In the genomic region with DNA sequence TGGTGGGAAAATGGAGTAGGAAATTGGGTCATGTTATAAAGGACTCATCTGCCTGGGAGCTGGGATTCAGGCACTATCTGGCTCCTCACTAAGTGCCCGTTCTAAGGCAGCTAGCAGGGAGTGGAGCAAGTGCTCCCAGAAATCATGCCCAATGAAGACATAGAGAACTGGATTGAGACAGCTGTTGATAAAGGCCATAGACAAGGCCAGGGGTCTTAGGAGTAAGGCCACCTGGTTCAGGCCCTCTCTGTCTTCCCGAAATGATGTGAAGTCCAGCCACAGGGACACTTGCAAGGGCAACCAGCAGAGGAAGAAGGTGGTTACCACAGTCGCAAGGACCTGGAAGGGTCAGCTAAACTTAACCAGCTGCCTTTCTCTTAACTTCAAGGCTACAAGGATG, we compare ENCODE assay signal across 9 cellular contexts. TPM values are rescaled to one million over a fixed set of nuclear protein-coding genes. Genes with fewer than 3 reads are reported as not detected.
"Had no signal": no experiment of that assay in that cellular context is flagged by ENCODE, and none has a peak within 500 bp of the region (broad histone marks: within the 10 kb centered on the region; RNA-seq: fewer than 3 reads in every experiment).

No MANE protein-coding gene starts in this region.

- FAIRE-seq: H54, HTR-8/SVneo, K562 had no signal

- H3K4me3 Mint-ChIP-seq: H9 had no signal

- DNase-seq: GOT3, H9, HCEC 1CT, IMR-90, KG1 had no signal

- ATAC-seq: K562 had no signal

- H3K4me3 ChIP-seq: K562 had no signal

- H3K9me3 Mint-ChIP-seq: H9 had no signal

- H3K27ac Mint-ChIP-seq: H9 had no signal

RNA-seq across cellular contexts. Expression of gene SPINK1, which starts 20.1 kb away (rescaled TPM):
- total RNA-seq: IMR-90 had no signal
- polyA plus RNA-seq: IMR-90 had no signal

RNA-seq across cellular contexts. Expression of gene SCGB3A2, which starts 26.9 kb away (rescaled TPM):
- total RNA-seq: HT-29, IMR-90 had no signal
- polyA plus RNA-seq: IMR-90, K562 had no signal

RNA-seq across cellular contexts. Expression of gene C5orf46, which starts 54.8 kb away (rescaled TPM):
- total RNA-seq: H9, HT-29, IMR-90, K562 had no signal
- polyA plus RNA-seq: K562 had no signal
